ENCODE assay signal across 2 cellular contexts in the genomic region with DNA sequence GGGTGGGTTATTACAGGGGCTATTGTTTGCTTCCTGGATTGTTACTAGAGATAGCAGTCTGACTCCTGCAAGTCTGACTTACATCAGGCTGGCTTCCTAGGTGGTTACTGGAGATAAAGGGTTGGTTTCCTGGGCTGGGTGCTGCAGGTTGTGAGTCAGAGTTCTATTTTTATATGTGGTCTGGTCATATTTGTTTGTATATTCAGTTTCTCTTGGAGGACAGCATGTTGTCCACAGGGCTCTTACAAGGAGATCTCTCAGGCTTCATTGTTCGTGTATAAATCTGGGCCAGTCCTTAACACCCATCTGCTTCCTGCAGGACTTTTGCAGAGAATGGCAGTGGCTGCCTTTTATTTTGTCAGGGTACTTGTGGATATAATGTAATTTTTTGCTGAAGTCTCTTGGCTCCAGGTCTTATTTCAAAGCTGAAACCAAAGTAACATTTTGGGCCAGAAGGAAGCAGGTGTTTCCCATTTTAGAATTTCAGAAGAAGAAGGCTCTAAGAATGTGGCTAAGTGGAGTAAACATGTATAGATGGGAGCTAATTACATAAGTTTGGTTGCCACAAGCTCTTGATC.
TF ChIP-seq lines count a peak whose summit lies in the region.

No MANE protein-coding gene starts in this region.

TF ChIP-seq in IMR-90, 13 proteins besides CTCF, POLR2A, EP300 and RAD21 (continued from another document):
- no peak for TF ChIP-seq CHD1 (IDR thresholded peaks at IDR 0.05; ENCODE audit: low read depth, low read length)
- TF ChIP-seq FOS (IDR thresholded peaks at IDR 0.05; ENCODE audit: low read depth, low read length), result no peak
- TF ChIP-seq, protein P1, sequence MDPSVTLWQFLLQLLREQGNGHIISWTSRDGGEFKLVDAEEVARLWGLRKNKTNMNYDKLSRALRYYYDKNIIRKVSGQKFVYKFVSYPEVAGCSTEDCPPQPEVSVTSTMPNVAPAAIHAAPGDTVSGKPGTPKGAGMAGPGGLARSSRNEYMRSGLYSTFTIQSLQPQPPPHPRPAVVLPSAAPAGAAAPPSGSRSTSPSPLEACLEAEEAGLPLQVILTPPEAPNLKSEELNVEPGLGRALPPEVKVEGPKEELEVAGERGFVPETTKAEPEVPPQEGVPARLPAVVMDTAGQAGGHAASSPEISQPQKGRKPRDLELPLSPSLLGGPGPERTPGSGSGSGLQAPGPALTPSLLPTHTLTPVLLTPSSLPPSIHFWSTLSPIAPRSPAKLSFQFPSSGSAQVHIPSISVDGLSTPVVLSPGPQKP (IDR thresholded peaks at IDR 0.05; ENCODE audit: borderline replicate concordance, low read depth, low read length), result no peak
- TF ChIP-seq BHLHE40 (IDR thresholded peaks at IDR 0.05; ENCODE audit: low read depth, low read length), result no peak
- no peak for TF ChIP-seq MXI1 (IDR thresholded peaks at IDR 0.05; ENCODE audit: borderline replicate concordance, low read depth, low read length)
- TF ChIP-seq CEBPB (IDR thresholded peaks at IDR 0.05; ENCODE audit: low read depth, low read length), result no peak
- no peak for TF ChIP-seq RFX5 (IDR thresholded peaks at IDR 0.05; ENCODE audit: low read depth, low read length)
- TF ChIP-seq MAZ (IDR thresholded peaks at IDR 0.05; ENCODE audit: borderline replicate concordance, low read depth, low read length), result no peak

TF ChIP-seq in K562, 482 proteins besides CTCF, POLR2A, EP300 and RAD21:
- peak in 1 of 2 experiments; percentile 45; a peak in 1 of 3 replicates for TF ChIP-seq CBX3 (IDR thresholded peaks at IDR 0.05; ENCODE audit: borderline replicate concordance in 1 of 2, low read length in 2 of 2)
- TF ChIP-seq ZNF583 (CRISPR knock-in tag; IDR thresholded peaks at IDR 0.05), result no peak
- no peak for TF ChIP-seq L3MBTL2 (IDR thresholded peaks at IDR 0.05)
- TF ChIP-seq MEF2A (IDR thresholded peaks at IDR 0.05; ENCODE audit: control insufficient read depth, low read depth, low read length), result peak; percentile 68; the same call in 1 of the 2 replicates
- 0 out of 2 replicates have a peak, but pooled peaks have one; percentile 19 for TF ChIP-seq CBFA2T2 (conservative IDR thresholded peaks at IDR 0.05)
- TF ChIP-seq TRIM24 (IDR thresholded peaks at IDR 0.05), result peak; percentile 18 to 64; a peak in 2 of 4 replicates
- no peak for TF ChIP-seq ERF (CRISPR knock-in tag; IDR thresholded peaks at IDR 0.05)
- TF ChIP-seq, protein P2, sequence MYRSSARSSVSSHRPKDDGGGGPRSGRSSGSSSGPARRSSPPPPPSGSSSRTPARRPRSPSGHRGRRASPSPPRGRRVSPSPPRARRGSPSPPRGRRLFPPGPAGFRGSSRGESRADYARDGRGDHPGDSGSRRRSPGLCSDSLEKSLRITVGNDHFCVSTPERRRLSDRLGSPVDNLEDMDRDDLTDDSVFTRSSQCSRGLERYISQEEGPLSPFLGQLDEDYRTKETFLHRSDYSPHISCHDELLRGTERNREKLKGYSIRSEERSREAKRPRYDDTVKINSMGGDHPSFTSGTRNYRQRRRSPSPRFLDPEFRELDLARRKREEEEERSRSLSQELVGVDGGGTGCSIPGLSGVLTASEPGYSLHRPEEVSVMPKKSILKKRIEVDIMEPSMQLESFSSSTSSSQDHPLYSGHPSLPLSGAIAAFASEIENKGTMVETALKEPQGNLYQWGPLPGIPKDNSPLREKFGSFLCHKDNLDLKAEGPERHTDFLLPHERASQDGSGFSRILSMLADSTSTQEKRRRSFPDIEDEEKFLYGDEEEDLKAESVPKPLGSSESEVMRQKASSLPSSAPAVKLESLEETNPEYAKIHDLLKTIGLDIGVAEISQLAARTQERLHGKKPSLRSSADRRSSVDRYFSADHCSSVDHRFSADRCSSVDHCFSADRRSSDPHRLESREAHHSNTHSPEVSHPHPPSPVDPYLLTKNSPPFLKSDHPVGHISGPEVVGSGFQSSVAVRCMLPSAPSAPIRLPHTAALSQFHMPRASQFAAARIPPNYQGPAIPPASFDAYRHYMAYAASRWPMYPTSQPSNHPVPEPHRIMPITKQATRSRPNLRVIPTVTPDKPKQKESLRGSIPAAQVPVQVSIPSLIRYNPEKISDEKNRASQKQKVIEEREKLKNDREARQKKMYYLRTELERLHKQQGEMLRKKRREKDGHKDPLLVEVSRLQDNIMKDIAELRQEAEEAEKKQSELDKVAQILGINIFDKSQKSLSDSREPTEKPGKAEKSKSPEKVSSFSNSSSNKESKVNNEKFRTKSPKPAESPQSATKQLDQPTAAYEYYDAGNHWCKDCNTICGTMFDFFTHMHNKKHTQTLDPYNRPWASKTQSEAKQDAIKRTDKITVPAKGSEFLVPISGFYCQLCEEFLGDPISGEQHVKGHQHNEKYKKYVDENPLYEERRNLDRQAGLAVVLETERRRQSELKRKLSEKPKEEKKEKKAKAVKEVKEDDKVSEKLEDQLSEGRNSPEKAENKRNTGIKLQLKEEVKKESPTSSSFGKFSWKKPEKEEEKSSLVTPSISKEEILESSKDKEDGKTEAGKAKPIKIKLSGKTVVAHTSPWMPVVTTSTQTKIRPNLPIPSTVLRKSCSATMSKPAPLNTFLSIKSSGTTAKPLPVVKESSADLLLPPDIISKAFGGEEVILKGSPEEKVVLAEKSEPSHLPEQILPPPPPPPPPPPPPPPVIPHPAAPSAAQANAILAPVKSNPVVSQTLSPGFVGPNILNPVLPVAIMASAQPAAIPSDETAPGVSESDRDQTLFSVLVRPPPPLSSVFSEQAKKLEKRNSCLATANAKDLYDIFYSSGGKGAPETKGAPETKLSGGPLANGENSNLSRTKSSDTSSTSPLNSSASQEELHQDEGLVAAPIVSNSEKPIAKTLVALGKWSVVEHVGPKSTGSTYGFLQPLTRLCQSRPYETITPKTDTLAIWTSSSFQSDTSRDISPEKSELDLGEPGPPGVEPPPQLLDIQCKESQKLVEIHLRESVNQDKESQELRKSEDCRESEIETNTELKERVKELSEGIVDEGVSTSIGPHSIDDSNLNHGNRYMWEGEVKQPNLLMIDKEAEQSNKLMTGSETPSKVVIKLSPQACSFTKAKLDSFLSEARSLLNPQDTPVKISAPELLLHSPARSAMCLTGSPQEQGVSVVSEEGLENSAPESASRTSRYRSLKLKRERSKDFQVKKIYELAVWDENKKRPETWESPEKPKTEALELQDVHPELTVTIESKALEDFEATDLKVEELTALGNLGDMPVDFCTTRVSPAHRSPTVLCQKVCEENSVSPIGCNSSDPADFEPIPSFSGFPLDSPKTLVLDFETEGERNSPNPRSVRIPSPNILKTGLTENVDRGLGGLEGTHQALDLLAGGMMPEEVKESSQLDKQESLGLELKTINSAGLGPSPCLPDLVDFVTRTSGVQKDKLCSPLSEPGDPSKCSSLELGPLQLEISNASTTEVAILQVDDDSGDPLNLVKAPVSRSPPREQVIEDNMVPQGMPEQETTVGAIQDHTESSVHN (IDR thresholded peaks at IDR 0.05; ENCODE audit: borderline replicate concordance in 1 of 2, low read depth in 1 of 2), result no peak
- no peak for TF ChIP-seq CREM (IDR thresholded peaks at IDR 0.05; ENCODE audit: low read depth)
- TF ChIP-seq CBFA2T3 (IDR thresholded peaks at IDR 0.05), result peak; percentile 57
